29 cellular contexts compared by ENCODE assay signal in the genomic region with DNA sequence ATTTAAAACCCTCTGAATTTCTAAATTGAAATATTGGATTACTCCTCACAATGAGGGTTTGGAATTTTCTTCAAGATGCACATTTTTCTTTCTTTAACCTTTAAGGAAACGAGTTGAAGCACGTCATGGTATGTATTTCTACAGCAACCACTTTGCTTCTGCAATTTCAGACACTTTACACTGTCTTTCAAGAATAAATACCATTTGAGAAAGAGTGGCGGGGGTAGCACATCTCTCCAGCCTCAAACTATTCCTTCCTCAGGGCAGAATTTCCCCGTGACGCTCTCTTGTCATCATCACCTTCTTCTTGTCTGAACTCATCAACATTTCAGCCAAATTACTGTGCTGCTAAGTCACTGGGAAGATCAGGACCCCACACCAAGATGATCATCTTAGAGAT. TPM values are rescaled to one million over a fixed set of nuclear protein-coding genes. Genes with fewer than 3 reads are reported as not detected.
"Had no signal": no experiment of that assay in that cellular context is flagged by ENCODE, and none has a peak within 500 bp of the region (broad histone marks: within the 10 kb centered on the region; RNA-seq: fewer than 3 reads in every experiment).

No MANE protein-coding gene starts in this region.

- H3K27ac Mint-ChIP-seq: activated CD4-positive, alpha-beta memory T cell treated with anti-CD3 and anti-CD28 coated beads, Interleukin-2, amount 10 ng/mL, durations not matched to agents 7 days and 5 days; activated CD4-positive, alpha-beta T cell treated with anti-CD3 and anti-CD28 coated beads for 36 hours; activated naive CD8-positive, alpha-beta T cell treated with anti-CD3 and anti-CD28 coated beads, Interleukin-2, amount 10 ng/mL, durations not matched to agents 7 days and 5 days; activated T-cell treated with anti-CD3 and anti-CD28 coated beads, Interleukin-2, amount 50 U/mL, for 72 hours; activated T-helper 2 cell treated with anti-CD3 and anti-CD28 coated beads, Interferon-gamma antibody, Interleukin-2, Interleukin-4, amounts not matched to agents 10 μg/mL and 5 μg/mL and 100 μg/mL, durations not matched to agents 14 hours and 24 hours and 36 hours had no signal

- ATAC-seq: activated CD4-positive, alpha-beta T cell treated with anti-CD3 and anti-CD28 coated beads for 36 hours; activated T-cell treated with anti-CD3 and anti-CD28 coated beads, Interleukin-2, amount 50 U/mL, for 72 hours had no signal

- H3K4me2 ChIP-seq: KMS-11 had no signal

- H3K4me1 Mint-ChIP-seq: activated CD4-positive, alpha-beta memory T cell treated with anti-CD3 and anti-CD28 coated beads, Interleukin-2, amount 10 ng/mL, durations not matched to agents 7 days and 5 days; activated CD4-positive, alpha-beta T cell treated with anti-CD3 and anti-CD28 coated beads for 36 hours; activated naive CD8-positive, alpha-beta T cell treated with anti-CD3 and anti-CD28 coated beads, Interleukin-2, amount 10 ng/mL, durations not matched to agents 7 days and 5 days; central memory CD8-positive, alpha-beta T cell had no signal

- H3K4me3 Mint-ChIP-seq: activated CD4-positive, alpha-beta memory T cell treated with anti-CD3 and anti-CD28 coated beads, Interleukin-2, amount 10 ng/mL, durations not matched to agents 7 days and 5 days; activated CD4-positive, alpha-beta T cell treated with anti-CD3 and anti-CD28 coated beads for 36 hours; activated naive CD8-positive, alpha-beta T cell treated with anti-CD3 and anti-CD28 coated beads, Interleukin-2, amount 10 ng/mL, durations not matched to agents 7 days and 5 days; activated T-cell treated with anti-CD3 and anti-CD28 coated beads, Interleukin-2, amount 50 U/mL, for 72 hours; central memory CD8-positive, alpha-beta T cell had no signal

- H3K4me3 ChIP-seq: adrenal gland, Peyer's patch had no signal

- H3K27me3 Mint-ChIP-seq: activated CD4-positive, alpha-beta memory T cell treated with anti-CD3 and anti-CD28 coated beads, Interleukin-2, amount 10 ng/mL, durations not matched to agents 7 days and 5 days; activated CD4-positive, alpha-beta T cell treated with anti-CD3 and anti-CD28 coated beads for 36 hours; activated naive CD8-positive, alpha-beta T cell treated with anti-CD3 and anti-CD28 coated beads, Interleukin-2, amount 10 ng/mL, durations not matched to agents 7 days and 5 days; central memory CD8-positive, alpha-beta T cell had no signal

- H3K9me3 ChIP-seq: adrenal gland, Peyer's patch had no signal

- H3K36me3 ChIP-seq: adrenal gland, Peyer's patch had no signal

- H3K9me3 Mint-ChIP-seq: activated CD4-positive, alpha-beta memory T cell treated with anti-CD3 and anti-CD28 coated beads, Interleukin-2, amount 10 ng/mL, durations not matched to agents 7 days and 5 days; activated naive CD8-positive, alpha-beta T cell treated with anti-CD3 and anti-CD28 coated beads, Interleukin-2, amount 10 ng/mL, durations not matched to agents 7 days and 5 days; activated T-cell treated with anti-CD3 and anti-CD28 coated beads, Interleukin-2, amount 50 U/mL, for 72 hours; activated T-helper 2 cell treated with anti-CD3 and anti-CD28 coated beads, Interferon-gamma antibody, Interleukin-2, Interleukin-4, amounts not matched to agents 10 μg/mL and 5 μg/mL and 100 μg/mL, durations not matched to agents 14 hours and 24 hours and 36 hours had no signal

- H3K27ac ChIP-seq: adrenal gland, KMS-11, Peyer's patch, VCaP had no signal

- H3K27me3 ChIP-seq: adrenal gland, Peyer's patch had no signal

- H3K36me3 Mint-ChIP-seq: activated naive CD8-positive, alpha-beta T cell treated with anti-CD3 and anti-CD28 coated beads, Interleukin-2, amount 10 ng/mL, durations not matched to agents 7 days and 5 days had no signal

- H3K4me1 ChIP-seq: adrenal gland, Peyer's patch had no signal

- DNase-seq: activated CD4-positive, alpha-beta memory T cell treated with anti-CD3 and anti-CD28 coated beads, Interleukin-2, amount 10 ng/mL, durations not matched to agents 7 days and 5 days; activated CD4-positive, alpha-beta T cell treated with anti-CD3 and anti-CD28 coated beads for 36 hours; activated CD4-positive, alpha-beta T cell treated with anti-CD3 and anti-CD28 coated beads, Interleukin-2, amount 50 U/mL, for 1 hour; activated CD4-positive, CD25-positive, alpha-beta regulatory T cell; activated gamma-delta T cell treated with Interleukin-2 at 50 U/mL for 16 hours; activated naive CD4-positive, alpha-beta T cell treated with anti-CD3 and anti-CD28 coated beads, Interleukin-2, amount 50 U/mL, for 16 hours; activated naive CD8-positive, alpha-beta T cell treated with anti-CD3 and anti-CD28 coated beads, Interleukin-2, amount 10 ng/mL, durations not matched to agents 7 days and 5 days; activated T-cell treated with anti-CD3 and anti-CD28 coated beads, Interleukin-2, amount 50 U/mL, for 72 hours; adrenal gland; anterior cingulate cortex; NCI-H1092; NCI-H1417; NCI-H1930; NCI-H345; NCI-H510A; NCI-H526 treated with DMSO at 0.1 percent for 48 hours; NCI-H82; NK-92 treated with Interleukin-12 subunit alpha and Interleukin-12 subunit beta, amount 100 ng/mL, for 24 hours; OCI-M1; Peyer's patch; SIG-M5; T-helper 1 cell had no signal

RNA-seq across cellular contexts. Expression of gene DAOA, which starts 3.7 kb away (rescaled TPM):
- total RNA-seq: activated CD4-positive, alpha-beta memory T cell treated with anti-CD3 and anti-CD28 coated beads, Interleukin-2, amount 10 ng/mL, durations not matched to agents 7 days and 5 days; activated CD4-positive, alpha-beta T cell treated with anti-CD3 and anti-CD28 coated beads for 36 hours; activated CD8-positive, alpha-beta memory T cell treated with anti-CD3 and anti-CD28 coated beads for 36 hours; activated naive CD8-positive, alpha-beta T cell treated with anti-CD3 and anti-CD28 coated beads, Interleukin-2, amount 10 ng/mL, durations not matched to agents 7 days and 5 days; activated T-cell treated with anti-CD3 and anti-CD28 coated beads, Interleukin-2, amount 50 U/mL, for 72 hours; activated T-helper 2 cell treated with anti-CD3 and anti-CD28 coated beads, Interferon-gamma antibody, Interleukin-2, Interleukin-4, amounts not matched to agents 10 μg/mL and 5 μg/mL and 100 μg/mL, durations not matched to agents 14 hours and 24 hours and 36 hours; adrenal gland; MCF 10A; Peyer's patch; T-helper 2 cell treated with Interferon-gamma antibody and Interleukin-4, amounts not matched to agents 100 ng/mL and 5 ng/mL, for 36 hours had no signal
- polyA plus RNA-seq: adrenal gland had no signal
